In genomic region chr14:103356151-103356766, GRCh38 we compare ENCODE assay signal across 15 cellular contexts. TPM values are rescaled to one million over a fixed set of nuclear protein-coding genes. Genes with fewer than 3 reads are reported as not detected.
DNase-seq lines count a peak whose midpoint lies in the region; ATAC-seq, FAIRE-seq and TF ChIP-seq lines count a peak whose summit lies in the region.
"Had no signal": no experiment of that assay in that cellular context is flagged by ENCODE, and none has a peak within 500 bp of the region (broad histone marks: within the 10 kb centered on the region; RNA-seq: fewer than 3 reads in every experiment).

No MANE protein-coding gene starts in this region.

- in situ Hi-C loops in G401 (cut with HindIII; ENCODE audit: low sequenced_read_pairs) = no loop called here

- FAIRE-seq in small intestine (lab: Jason Lieb, UNC) = no peak
- FAIRE-seq: G401.6, GM12891 had no signal

- H3K4me3 ChIP-seq in left ventricle myocardium inferior (no peak overlapping the region), fibroblast of lung (replicated peaks in 1 of 4; ENCODE audit: control extremely low read depth in 1 of 4, insufficient read depth in 1 of 4, low read depth in 3 of 4, low read length in 4 of 4) (no peak overlapping the region), small intestine (ENCODE audit: low read depth in 1 of 2, low read length in 2 of 2) (no peak overlapping the region)

- no peak overlapping the region for H3K9ac ChIP-seq in fibroblast of lung (ENCODE audit: insufficient read depth, low read length)

- WGBS in small intestine, 3 donors = 25 to 40% (median 31%) methylated on average over 5 to 6 of the region's 6 CpGs

- H3K4me2 ChIP-seq in fibroblast of lung (ENCODE audit: extremely low read depth, insufficient read depth, low read length) = peak overlapping the region; percentile 62

- H3K27ac ChIP-seq in left ventricle myocardium inferior (replicated peaks) = no peak overlapping the region
- H3K27ac ChIP-seq in fibroblast of lung (ENCODE audit: insufficient read depth, low read length) = no peak overlapping the region
- no peak overlapping the region for H3K27ac ChIP-seq in small intestine (ENCODE audit: low read depth in 1 of 2, low read length in 1 of 2)

- H3K27me3 ChIP-seq in left ventricle myocardium inferior (ENCODE audit: low read depth) = no peaks in the 10 kb centered on the region
- H3K27me3 ChIP-seq in fibroblast of lung (ENCODE audit: control insufficient read depth, insufficient read depth, low read length) = no peaks in the 10 kb centered on the region
- no peaks in the 10 kb centered on the region for H3K27me3 ChIP-seq in small intestine (ENCODE audit: control insufficient read depth in 2 of 2, insufficient read depth in 2 of 2, low read length in 2 of 2)

- no peaks in the 10 kb centered on the region for H4K20me1 ChIP-seq in fibroblast of lung (ENCODE audit: control insufficient read depth, extremely low read depth, insufficient read depth, low read length)

- DNase-seq in Right ventricle myocardium superior = no peak
- DNase-seq in left ventricle myocardium inferior = no peak
- DNase-seq in OCI-M1 (lab: John Stamatoyannopoulos, UW) = peak; percentile 85
- DNase-seq in fibroblast of lung (ENCODE audit: low read depth in 2 of 2) = peak in 1 of 2 donors; percentile 40
- DNase-seq in small intestine = peak; percentile 41
- no peak for DNase-seq in sciatic nerve (ENCODE audit: low spot score)
- no peak for DNase-seq in G401 (ENCODE audit: low spot score)
- no peak for DNase-seq in NCI-H1105 treated with DMSO at 0.1 percent for 48 hours (lab: John Stamatoyannopoulos, UW)
- DNase-seq: amygdala; effector memory CD8-positive, alpha-beta T cell; NCI-H2107; stimulated activated CD4-positive, alpha-beta T cell treated with anti-CD3 and anti-CD28 coated beads, Interleukin-4, amount 100 ng/mL, for 1 hour had no signal

- peak; percentile 45 for ATAC-seq in Right ventricle myocardium superior (ENCODE audit: poor library complexity)
- ATAC-seq in sciatic nerve = no peak
- ATAC-seq: activated CD4-positive, CD25-positive, alpha-beta regulatory T cell treated with anti-CD3 and anti-CD28 coated beads, Interleukin-2, amount 50 U/mL, for 24 hours; effector memory CD8-positive, alpha-beta T cell had no signal

- no peaks in the 10 kb centered on the region for H3K36me3 ChIP-seq in left ventricle myocardium inferior
- no peaks in the 10 kb centered on the region for H3K36me3 ChIP-seq in fibroblast of lung (ENCODE audit: control insufficient read depth, insufficient read depth, low read length)
- no peaks in the 10 kb centered on the region for H3K36me3 ChIP-seq in small intestine (ENCODE audit: control insufficient read depth in 2 of 2, insufficient read depth in 2 of 2, low read length in 2 of 2)

- H2AFZ ChIP-seq in fibroblast of lung (ENCODE audit: low read length) = peak overlapping the region; percentile 73

- H3K4me1 ChIP-seq in left ventricle myocardium inferior = no peaks in the 10 kb centered on the region
- H3K4me1 ChIP-seq in fibroblast of lung (ENCODE audit: control insufficient read depth, extremely low read depth, insufficient read depth, low read length) = peaks cover 2% of the 10 kb centered on the region
- no peaks in the 10 kb centered on the region for H3K4me1 ChIP-seq in small intestine (ENCODE audit: control insufficient read depth in 2 of 2, insufficient read depth in 1 of 2, low read depth in 1 of 2, low read length in 1 of 2)

- H3K9me3 ChIP-seq in left ventricle myocardium inferior (replicated peaks) = no peaks in the 10 kb centered on the region
- H3K9me3 ChIP-seq in fibroblast of lung (ENCODE audit: control insufficient read depth, insufficient read depth, low read depth, low read length) = no peaks in the 10 kb centered on the region
- no peaks in the 10 kb centered on the region for H3K9me3 ChIP-seq in small intestine (ENCODE audit: control insufficient read depth, low read depth)

- TF ChIP-seq CTCF in left ventricle myocardium inferior (IDR thresholded peaks at IDR 0.05; ENCODE audit: borderline replicate concordance) = no peak
- no peak for TF ChIP-seq CTCF in fibroblast of lung (conservative IDR thresholded peaks at IDR 0.05 in 1 of 2, IDR thresholded peaks at IDR 0.05 in 1 of 2; ENCODE audit: low read depth in 1 of 2, low read length in 2 of 2)

- intact Hi-C loops in Right ventricle myocardium superior (cut with DNase I) (no loop called here), left ventricle myocardium inferior (cut with micrococcal nuclease) (no loop called here), sciatic nerve (cut with DNase I) (no loop called here)

- no peaks in the 10 kb centered on the region for H3K79me2 ChIP-seq in fibroblast of lung (ENCODE audit: control insufficient read depth, insufficient read depth, low read length)

RNA-seq across cellular contexts. Expression of gene EIF5, which starts 22.2 kb away (rescaled TPM):
- total RNA-seq in Right ventricle myocardium superior (234 TPM), left ventricle myocardium inferior (260 TPM), fibroblast of lung (158 and 185 TPM in 2 replicates), sciatic nerve (186 TPM)
- polyA plus RNA-seq in fibroblast of lung (333 and 400 TPM in 2 replicates), small intestine (100 to 1,000 TPM in 1 of 3 donors, 10 to 100 TPM in 2; 80.5 to 148 (median 82.3) TPM)
- 235 and 291 TPM in 2 replicates for polyA plus RNA-seq in fibroblast of lung (2012)
- polyA minus RNA-seq in fibroblast of lung (ENCODE audit: low replicate concordance) = 39.8 and 40.9 TPM in 2 replicates
- total RNA-seq in G401 (2014; rRNA removed; shearing (Covaris generic)) = 265 and 299 TPM in 2 replicates

RNA-seq across cellular contexts. Expression of gene MARK3, which starts 29.0 kb away (rescaled TPM):
- 137 TPM for total RNA-seq in Right ventricle myocardium superior
- 103 TPM for total RNA-seq in left ventricle myocardium inferior
- 93.7 and 119 TPM in 2 replicates for total RNA-seq in fibroblast of lung
- polyA plus RNA-seq in fibroblast of lung = 76.0 and 76.7 TPM in 2 replicates
- polyA plus RNA-seq in fibroblast of lung (2012) = 54.7 and 58.7 TPM in 2 replicates
- 42.1 and 43.5 TPM in 2 replicates for polyA minus RNA-seq in fibroblast of lung (ENCODE audit: low replicate concordance)
- 10 to 100 TPM; 37.7 to 67.8 (median 62.4) TPM for polyA plus RNA-seq in small intestine
- total RNA-seq in sciatic nerve = 104 TPM
- total RNA-seq in G401 (2014; rRNA removed; shearing (Covaris generic)) = 47.9 and 84.8 TPM in 2 replicates

Comparison
In these comparisons a context has a peak if more than half of its experiments do, and no peak if none do; other contexts are left out.
1. DNase-seq: peak in OCI-M1 (single experiment) and small intestine (single experiment); none in Right ventricle myocardium superior (single experiment), left ventricle myocardium inferior (single experiment), sciatic nerve (single experiment), G401 (single experiment) and NCI-H1105 treated with DMSO at 0.1 percent for 48 hours (single experiment).